Comparison of ENCODE assay signal across 18 cellular contexts in the genomic region with DNA sequence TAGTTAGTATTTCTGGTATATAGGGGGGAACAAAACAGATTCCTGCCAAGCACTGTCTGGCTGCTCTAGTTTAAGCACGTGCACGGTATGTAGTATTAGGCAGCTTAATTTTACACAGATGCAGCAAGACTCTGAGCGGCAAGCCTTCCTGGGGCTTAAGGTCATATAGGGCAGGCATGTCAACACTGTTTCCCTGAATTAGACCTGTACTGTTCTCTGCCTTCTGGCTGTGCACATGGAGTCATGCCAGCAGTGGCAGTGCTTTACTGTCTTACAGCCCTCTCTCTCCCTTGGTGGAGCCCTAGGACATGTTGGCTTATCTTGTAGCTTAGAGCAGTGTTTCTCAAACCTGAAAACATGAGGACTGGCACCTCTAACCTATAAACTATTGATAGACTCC. TPM values are rescaled to one million over a fixed set of nuclear protein-coding genes. Genes with fewer than 3 reads are reported as not detected.
DNase-seq lines count a peak whose midpoint lies in the region; ATAC-seq and TF ChIP-seq lines count a peak whose summit lies in the region.
"Had no signal": no experiment of that assay in that cellular context is flagged by ENCODE, and none has a peak within 500 bp of the region (broad histone marks: within the 10 kb centered on the region; RNA-seq: fewer than 3 reads in every experiment).

No MANE protein-coding gene starts in this region.

- no peaks in the 10 kb centered on the region for H3K4me1 ChIP-seq in BE2C
- H3K4me1 ChIP-seq in right lobe of liver = peaks cover 0 to 4% (median 0%) of the 10 kb centered on the region in 4 donors
- H3K4me1 ChIP-seq: colonic mucosa, prostate gland had no signal

- H3K27me3 ChIP-seq in BE2C = no peaks in the 10 kb centered on the region
- no peaks in the 10 kb centered on the region for H3K27me3 ChIP-seq in dorsolateral prefrontal cortex
- H3K27me3 ChIP-seq in right lobe of liver = no peaks in the 10 kb centered on the region
- H3K27me3 ChIP-seq: colonic mucosa had no signal

- H3K27ac ChIP-seq in dorsolateral prefrontal cortex = peak overlapping the region in 31 of 59 donors; percentile 1 to 77 (median 32)
- no peak overlapping the region for H3K27ac ChIP-seq in right lobe of liver
- H3K27ac ChIP-seq: colonic mucosa, epithelial cell of prostate, prostate gland had no signal

- intact Hi-C loops in dorsolateral prefrontal cortex (cut with DNase I) = no loop called here
- intact Hi-C loops in right lobe of liver (cut with DNase I) = no loop called here

- ATAC-seq in right lobe of liver (peak; percentile 56 to 87 (median 72)), GM21515 (IDR thresholded peaks at IDR 0.05; ENCODE audit: unreplicated experiment) (no peak)

- H3K36me3 ChIP-seq in BE2C (peaks cover 8% of the 10 kb centered on the region), right lobe of liver (no peaks in the 10 kb centered on the region)
- H3K36me3 ChIP-seq: colonic mucosa, prostate gland had no signal

- H3K9me3 ChIP-seq in BE2C (peaks cover 4% of the 10 kb centered on the region), right lobe of liver (no peaks in the 10 kb centered on the region)
- H3K9me3 ChIP-seq: colonic mucosa, prostate gland had no signal

- DNase-seq in BE2C (peak; percentile 32), NCI-H82 (lab: John Stamatoyannopoulos, UW) (peak; percentile 92), dorsolateral prefrontal cortex (peak in 2 of 10 donors; percentile 17 to 80), right lobe of liver (peak; percentile 33 to 60 (median 49)), HK-2 (ENCODE audit: unreplicated experiment) (no peak), glomerular visceral epithelial cell (ENCODE audit: extremely low spot score) (no peak), NCI-H1930 (lab: John Stamatoyannopoulos, UW) (no peak)
- DNase-seq: activated CD4-positive, alpha-beta T cell treated with anti-CD3 and anti-CD28 coated beads, Interleukin-2, amount 10 ng/mL, durations not matched to agents 24 days and 14 days; activated naive CD8-positive, alpha-beta T cell treated with anti-CD3 and anti-CD28 coated beads, Interleukin-2, amount 10 ng/mL, durations not matched to agents 7 days and 5 days; activated T-cell treated with anti-CD3 and anti-CD28 coated beads, Interleukin-2, amount 50 U/mL, for 1 hour; colonic mucosa; GDM1; HFFc6; hippocampal formation; NCI-H187 treated with DMSO at 0.1 percent for 48 hours had no signal

- no peak for TF ChIP-seq POLR2A in right lobe of liver (IDR thresholded peaks at IDR 0.05)

- 54% methylated on average over 3 of the region's 3 CpGs for WGBS in right lobe of liver (ENCODE audit: insufficient coverage, low coverage, low lambda C conversion rate, missing lambda C conversion rate)

- no peak overlapping the region for H3K4me3 ChIP-seq in BE2C (ENCODE audit: low read depth, low read length)
- no peak overlapping the region for H3K4me3 ChIP-seq in dorsolateral prefrontal cortex
- H3K4me3 ChIP-seq in right lobe of liver = no peak overlapping the region
- H3K4me3 ChIP-seq: colonic mucosa, prostate gland had no signal

- TF ChIP-seq CTCF in BE2C (IDR thresholded peaks at IDR 0.05; ENCODE audit: low read depth, low read length) (no peak), dorsolateral prefrontal cortex (IDR thresholded peaks at IDR 0.05 in 54 of 56, conservative IDR thresholded peaks at IDR 0.05 in 2 of 56; ENCODE audit: low read depth in 1 of 56, partially characterized antibody in 56 of 56) (no peak), right lobe of liver (IDR thresholded peaks at IDR 0.05) (no peak)

RNA-seq across cellular contexts. Expression of a gene that starts 56.6 kb away (rescaled TPM):
- 17.6 TPM for polyA plus RNA-seq in BE2C (2012; ENCODE audit: insufficient read depth, insufficient read length, low read depth)
- 100 to 1,000 TPM in 1 of 120 experiments, 10 to 100 TPM in 119; 57.3 to 113 (median 73.3) TPM for total RNA-seq in dorsolateral prefrontal cortex
- 10 to 100 TPM in 5 of 6 experiments, 1 to 10 TPM in 1; 9.3 to 16.7 (median 14.5) TPM for total RNA-seq in right lobe of liver

Comparison
In these comparisons a context has a peak if more than half of its experiments do, and no peak if none do; other contexts are left out.
1. DNase-seq: peak in BE2C (single experiment), NCI-H82 (single experiment) and right lobe of liver (3 of 3); none in HK-2 (single experiment), glomerular visceral epithelial cell (single experiment) and NCI-H1930 (0 of 2).
2. H3K27ac ChIP-seq: peak in dorsolateral prefrontal cortex (31 of 59); none in right lobe of liver (0 of 3).